8 cellular contexts compared by ENCODE assay signal in the genomic region with DNA sequence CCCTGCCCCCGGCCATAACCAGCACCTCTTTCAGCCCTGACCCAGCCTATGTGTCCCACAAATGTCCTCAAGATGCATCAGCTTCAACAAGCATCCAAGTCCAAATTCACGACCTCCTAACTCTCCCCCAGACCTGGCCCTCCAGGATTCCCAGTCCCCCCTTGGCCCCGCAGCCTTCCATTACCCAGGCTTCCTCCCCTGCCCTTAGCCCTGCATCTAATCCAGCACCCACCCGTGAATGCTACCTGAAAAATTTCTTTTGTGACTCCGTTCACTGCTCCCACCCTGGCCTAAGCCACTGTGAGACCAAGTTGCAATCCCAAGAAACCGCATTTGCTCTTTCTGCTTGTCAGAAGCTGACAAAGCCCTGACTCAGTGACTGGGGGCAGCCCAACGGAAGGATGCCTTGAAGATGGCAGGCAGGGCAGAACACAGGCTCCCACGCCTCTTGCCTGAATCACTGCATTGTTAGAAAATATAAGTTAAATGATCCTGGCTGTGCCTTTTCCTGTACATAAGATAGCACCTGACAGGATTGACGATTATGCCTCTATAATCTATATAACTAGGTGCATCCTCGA. TPM values are rescaled to one million over a fixed set of nuclear protein-coding genes. Genes with fewer than 3 reads are reported as not detected.
A peak's percentile ranks its signal among the peaks of the same experiment; 100 is the strongest.
DNase-seq lines count a peak whose midpoint lies in the region; ATAC-seq, FAIRE-seq and TF ChIP-seq lines count a peak whose summit lies in the region.
"Had no signal": no experiment of that assay in that cellular context is flagged by ENCODE, and none has a peak within 500 bp of the region (broad histone marks: within the 10 kb centered on the region; RNA-seq: fewer than 3 reads in every experiment).

No MANE protein-coding gene starts in this region.

- intact Hi-C loops in lower lobe of right lung (cut with DNase I) = no loop called here
- intact Hi-C loops in pancreas (cut with DNase I) = no loop called here

- H3K27ac ChIP-seq in SK-N-SH (ENCODE audit: low read depth in 2 of 2, low read length in 1 of 2) (peak overlapping the region in 1 of 2 experiments; percentile 87; a peak in 2 of 4 replicates), lower lobe of right lung (no peak overlapping the region), pancreas (no peak overlapping the region)

- no peak for TF ChIP-seq CTCF in SK-N-SH (IDR thresholded peaks at IDR 0.05)
- no peak for TF ChIP-seq CTCF in fibroblast of mammary gland (conservative IDR thresholded peaks at IDR 0.05; ENCODE audit: control insufficient read depth, insufficient read depth, low read depth, low read length)
- no peak for TF ChIP-seq CTCF in lower lobe of right lung (IDR thresholded peaks at IDR 0.05)
- TF ChIP-seq CTCF in pancreas (IDR thresholded peaks at IDR 0.05) = no peak

- H3K9ac ChIP-seq in SK-N-SH = peak overlapping the region; percentile 94; the same call in 1 of the 2 replicates
- peak overlapping the region; percentile 81 for H3K9ac ChIP-seq in skeletal muscle satellite cell (ENCODE audit: low read depth, low read length)

- H3K4me3 ChIP-seq in SK-N-SH (ENCODE audit: low read depth in 2 of 2, low read length in 1 of 2) (peak overlapping the region in 1 of 2 experiments; percentile 62; a peak in 1 of 4 replicates), fibroblast of mammary gland (ENCODE audit: control insufficient read depth, low read depth, low read length) (peak overlapping the region; percentile 9), skeletal muscle satellite cell (ENCODE audit: low read length) (peak overlapping the region; percentile 74), lower lobe of right lung (no peak overlapping the region), pancreas (no peak overlapping the region)

- CTCF ChIA-PET in SK-N-SH (lab: Yijun Ruan, JAX) = interaction anchor here (0.6 to 5.5 kb wide), 4 partner anchors 17 to 50 kb away, joined by 3 to 32 read pairs (median 10); no protein-coding TSS in a partner anchor

- ATAC-seq in lower lobe of right lung (no peak), pancreas (no peak)
- ATAC-seq: left lobe of liver had no signal

- H3K36me3 ChIP-seq in SK-N-SH (replicated peaks in 1 of 2; ENCODE audit: control insufficient read depth in 1 of 2, insufficient read depth in 2 of 2, low read length in 1 of 2) = peaks cover 7 to 8% of the 10 kb centered on the region in 2 experiments
- H3K36me3 ChIP-seq in skeletal muscle satellite cell (ENCODE audit: insufficient read depth, low read length) = peaks cover 5% of the 10 kb centered on the region
- H3K36me3 ChIP-seq in lower lobe of right lung = peaks cover 10% of the 10 kb centered on the region
- H3K36me3 ChIP-seq in pancreas = peaks cover 0 to under 1% (median 0%) of the 10 kb centered on the region in 3 donors

- peaks cover 26 to 45% of the 10 kb centered on the region in 2 experiments; a peak in 2 of 4 replicates for H3K4me1 ChIP-seq in SK-N-SH (ENCODE audit: control insufficient read depth in 1 of 2, insufficient read depth in 2 of 2, low read depth in 1 of 2, low read length in 1 of 2)
- peaks cover 46% of the 10 kb centered on the region for H3K4me1 ChIP-seq in skeletal muscle satellite cell (ENCODE audit: control insufficient read depth, insufficient read depth, low read length)
- H3K4me1 ChIP-seq in lower lobe of right lung = peaks cover 17% of the 10 kb centered on the region
- no peaks in the 10 kb centered on the region for H3K4me1 ChIP-seq in pancreas

- H4K20me1 ChIP-seq in SK-N-SH (ENCODE audit: insufficient read depth) = peaks cover 26% of the 10 kb centered on the region

- H3K4me2 ChIP-seq in SK-N-SH (peak overlapping the region; percentile 94), skeletal muscle satellite cell (ENCODE audit: low read length) (peak overlapping the region; percentile 35)

- POLR2A ChIA-PET in SK-N-SH (lab: Yijun Ruan, JAX) = interaction anchor here (1.0 to 3.9 kb wide), 2 partner anchors 15 to 21 kb away, joined by 4 to 39 read pairs; no protein-coding TSS in a partner anchor

- no peak for FAIRE-seq in pancreas (lab: Jason Lieb, UNC)

- H2AFZ ChIP-seq in SK-N-SH (ENCODE audit: low read depth) = no peak overlapping the region

- peaks cover 40% of the 10 kb centered on the region for H3K79me2 ChIP-seq in SK-N-SH (ENCODE audit: insufficient read depth)

- TF ChIP-seq RAD21 in SK-N-SH (IDR thresholded peaks at IDR 0.05; ENCODE audit: low read length) = no peak

- TF ChIP-seq EP300 in SK-N-SH (IDR thresholded peaks at IDR 0.05; ENCODE audit: borderline replicate concordance in 1 of 2, low read depth in 1 of 2, low read length in 1 of 2) = peak in 1 of 2 experiments; percentile 77; a peak in 1 of 4 replicates

- H3K27me3 ChIP-seq in SK-N-SH (ENCODE audit: insufficient read depth) (no peaks in the 10 kb centered on the region), skeletal muscle satellite cell (ENCODE audit: control insufficient read depth, insufficient read depth, low read length) (no peaks in the 10 kb centered on the region), lower lobe of right lung (ENCODE audit: low read depth) (peaks cover 14% of the 10 kb centered on the region), pancreas (no peaks in the 10 kb centered on the region)

- H3F3A ChIP-seq in SK-N-SH (replicated peaks; ENCODE audit: insufficient read depth) = peaks cover 19% of the 10 kb centered on the region

- WGBS in SK-N-SH (ENCODE audit: low lambda C conversion rate) = 42% methylated on average over 10 of the region's 10 CpGs
- WGBS in pancreas, 2 donors = 82 to 93% methylated on average over 10 of the region's 10 CpGs

- H3K9me3 ChIP-seq in SK-N-SH = no peaks in the 10 kb centered on the region
- H3K9me3 ChIP-seq in skeletal muscle satellite cell (replicated peaks; ENCODE audit: low read length) = no peaks in the 10 kb centered on the region
- no peaks in the 10 kb centered on the region for H3K9me3 ChIP-seq in lower lobe of right lung
- no peaks in the 10 kb centered on the region for H3K9me3 ChIP-seq in pancreas

- DNase-seq in GM04504 (ENCODE audit: low read depth) = peak; percentile 79
- no peak for DNase-seq in SK-N-SH
- DNase-seq in fibroblast of mammary gland (ENCODE audit: low read depth) = peak; percentile 95
- no peak for DNase-seq in lower lobe of right lung
- no peak for DNase-seq in pancreas
- no peak for DNase-seq in SKM-1 treated with dmso at 0.1 percent for 144 hours (lab: John Stamatoyannopoulos, UW; ENCODE audit: unreplicated experiment)

- no peaks in the 10 kb centered on the region for H3K9me2 ChIP-seq in SK-N-SH

TF ChIP-seq in SK-N-SH, 30 proteins besides CTCF, POLR2A, EP300 and RAD21 (continues in another document):
- peak; percentile 89 for TF ChIP-seq TCF12 (IDR thresholded peaks at IDR 0.05)
- TF ChIP-seq ELF1 (IDR thresholded peaks at IDR 0.05) = no peak
- no peak for TF ChIP-seq SMC3 (IDR thresholded peaks at IDR 0.05; ENCODE audit: low read depth, low read length)
- TF ChIP-seq RXRA (IDR thresholded peaks at IDR 0.05; ENCODE audit: borderline replicate concordance, low read depth) = peak; percentile 51; the same call in 1 of the 2 replicates
- TF ChIP-seq EZH2phosphoT487 (IDR thresholded peaks at IDR 0.05; ENCODE audit: borderline replicate concordance, low read depth) = no peak
- TF ChIP-seq, protein P1, sequence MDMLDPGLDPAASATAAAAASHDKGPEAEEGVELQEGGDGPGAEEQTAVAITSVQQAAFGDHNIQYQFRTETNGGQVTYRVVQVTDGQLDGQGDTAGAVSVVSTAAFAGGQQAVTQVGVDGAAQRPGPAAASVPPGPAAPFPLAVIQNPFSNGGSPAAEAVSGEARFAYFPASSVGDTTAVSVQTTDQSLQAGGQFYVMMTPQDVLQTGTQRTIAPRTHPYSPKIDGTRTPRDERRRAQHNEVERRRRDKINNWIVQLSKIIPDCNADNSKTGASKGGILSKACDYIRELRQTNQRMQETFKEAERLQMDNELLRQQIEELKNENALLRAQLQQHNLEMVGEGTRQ (IDR thresholded peaks at IDR 0.05; ENCODE audit: borderline replicate concordance, low read depth, low read length) = no peak
- TF ChIP-seq TEAD4 (IDR thresholded peaks at IDR 0.05; ENCODE audit: borderline replicate concordance, insufficient read depth) = no peak
- TF ChIP-seq, protein P2, sequence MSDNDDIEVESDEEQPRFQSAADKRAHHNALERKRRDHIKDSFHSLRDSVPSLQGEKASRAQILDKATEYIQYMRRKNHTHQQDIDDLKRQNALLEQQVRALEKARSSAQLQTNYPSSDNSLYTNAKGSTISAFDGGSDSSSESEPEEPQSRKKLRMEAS (IDR thresholded peaks at IDR 0.05; ENCODE audit: low read depth) = peak; percentile 78

RNA-seq across cellular contexts. Expression of a gene that starts 0.9 kb away (rescaled TPM):
- 132 and 189 TPM in 2 replicates for polyA plus RNA-seq in SK-N-SH (2012; rRNA removed)
- polyA plus RNA-seq in SK-N-SH (2012; cell fraction: cytosol; rRNA removed) = 91.7 and 112 TPM in 2 replicates
- 237 and 364 TPM in 2 replicates for polyA plus RNA-seq in SK-N-SH (2012; cell fraction: nucleus; rRNA removed)
- 5.1 and 22.7 TPM in 2 replicates for total RNA-seq in skeletal muscle satellite cell (2012; rRNA removed)
- 11.9 TPM for total RNA-seq in lower lobe of right lung
- total RNA-seq in pancreas = 10 to 100 TPM in 2 of 6 donors, 1 to 10 TPM in 4; 4.6 to 19.5 (median 7.6) TPM
- 10 to 100 TPM in 1 of 2 donors, 1 to 10 TPM in 1; 9.4 to 16.2 TPM for polyA plus RNA-seq in pancreas

RNA-seq across cellular contexts. Expression of a gene that starts 30.4 kb away (rescaled TPM):
- polyA plus RNA-seq in SK-N-SH (2012; rRNA removed) (15.9 and 29.3 TPM in 2 replicates), pancreas (10 to 100 TPM; 33.2 to 38.0 TPM)
- polyA plus RNA-seq in SK-N-SH (2012; cell fraction: cytosol; rRNA removed) = 8.2 and 16.2 TPM in 2 replicates
- 36.8 and 62.9 TPM in 2 replicates for polyA plus RNA-seq in SK-N-SH (2012; cell fraction: nucleus; rRNA removed)
- 27.6 and 57.0 TPM in 2 replicates for total RNA-seq in skeletal muscle satellite cell (2012; rRNA removed)
- total RNA-seq in lower lobe of right lung (39.9 TPM), pancreas (10 to 100 TPM; 44.0 to 64.1 (median 52.6) TPM)

RNA-seq across cellular contexts. Expression of a gene that starts 59.6 kb away (rescaled TPM):
- polyA plus RNA-seq in SK-N-SH (2012; rRNA removed) = 31.9 and 39.1 TPM in 2 replicates
- polyA plus RNA-seq in SK-N-SH (2012; cell fraction: cytosol; rRNA removed) = 9.8 and 16.8 TPM in 2 replicates
- polyA plus RNA-seq in SK-N-SH (2012; cell fraction: nucleus; rRNA removed) = 204 and 314 TPM in 2 replicates
- 10.0 and 14.2 TPM in 2 replicates for total RNA-seq in skeletal muscle satellite cell (2012; rRNA removed)
- 21.0 TPM for total RNA-seq in lower lobe of right lung
- total RNA-seq in pancreas = 10 to 100 TPM in 5 of 6 donors, 1 to 10 TPM in 1; 8.1 to 18.3 (median 13.6) TPM
- polyA plus RNA-seq in pancreas = 100 to 1,000 TPM in 1 of 2 donors, 10 to 100 TPM in 1; 52.6 to 101 TPM

Comparison
In these comparisons a context has a peak if more than half of its experiments do, and no peak if none do; other contexts are left out.
1. DNase-seq: peak in GM04504 (single experiment) and fibroblast of mammary gland (single experiment); none in SK-N-SH (single experiment), lower lobe of right lung (single experiment), pancreas (0 of 6) and SKM-1 treated with dmso at 0.1 percent for 144 hours (single experiment).
2. H3K4me3 ChIP-seq: peak in fibroblast of mammary gland (single experiment) and skeletal muscle satellite cell (single experiment); none in lower lobe of right lung (single experiment) and pancreas (0 of 4).